ENCODE assay signal across 30 cellular contexts in the genomic region with DNA sequence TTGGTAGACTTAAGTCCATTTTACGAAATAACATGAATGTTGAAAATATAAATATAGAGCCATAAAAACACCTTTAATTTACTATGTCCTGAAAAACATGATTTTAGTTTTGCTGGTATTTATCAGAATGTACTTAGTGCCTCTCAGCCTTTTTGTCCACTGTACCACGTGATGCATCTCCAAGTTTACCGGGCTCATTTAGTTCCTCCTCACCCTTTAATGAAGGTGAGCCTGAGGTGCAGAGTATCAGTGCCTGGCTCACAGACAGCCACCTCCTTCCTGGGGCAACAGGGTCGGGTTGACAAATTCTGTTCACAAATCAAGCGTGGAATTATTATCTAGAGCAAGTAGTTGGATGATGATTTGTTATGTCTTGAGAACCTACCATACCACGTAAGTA.
"Had no signal": no experiment of that assay in that cellular context is flagged by ENCODE, and none has a peak within 500 bp of the region (broad histone marks: within the 10 kb centered on the region; RNA-seq: fewer than 3 reads in every experiment).

No MANE protein-coding gene starts in this region.

- DNase-seq: naive thymus-derived CD4-positive, alpha-beta T cell; natural killer cell; nucleus accumbens; ovary; psoas muscle; right cardiac atrium; spleen; stimulated activated CD4-positive, alpha-beta T cell treated with anti-CD3 and anti-CD28 coated beads, Interleukin-12 subunit alpha, Interleukin-12 subunit beta, amount 100 ng/mL, for 4 hours; stimulated activated CD4-positive, alpha-beta T cell treated with anti-CD3 and anti-CD28 coated beads, Interleukin-1b, Interleukin-23, amount 100 ng/mL, for 48 hours; stimulated activated CD4-positive, alpha-beta T cell treated with anti-CD3 and anti-CD28 coated beads, Interleukin-4, amount 100 ng/mL, for 1 hour; stimulated activated CD4-positive, alpha-beta T cell treated with anti-CD3 and anti-CD28 coated beads, Interleukin-4, amount 100 ng/mL, for 4 hours; stimulated activated CD8-positive, alpha-beta memory T cell treated with anti-CD3 and anti-CD28 coated beads, Interleukin-4, amount 100 ng/mL, for 48 hours; stimulated activated naive CD4-positive, alpha-beta T cell; stimulated activated naive CD8-positive, alpha-beta T cell treated with anti-CD3 and anti-CD28 coated beads, Interleukin-15, amount 100 ng/mL, for 72 hours; stimulated activated naive CD8-positive, alpha-beta T cell treated with anti-CD3 and anti-CD28 coated beads, Interleukin-15, Interleukin-2, amounts not matched to agents 100 U/mL and 50 U/mL, for 24 hours; substantia nigra; testis; tibial artery; transverse colon; upper lobe of right lung; uterus had no signal

- H3K27ac ChIP-seq: neutrophil, ovary, psoas muscle, skin epidermis, spleen, suprapubic skin, testis, tibial artery, transverse colon, upper lobe of right lung, uterus had no signal

- H3K4me3 Mint-ChIP-seq: naive thymus-derived CD4-positive, alpha-beta T cell; natural killer cell; nephron; neural crest cell; stimulated activated memory B cell treated with anti-CD40 and anti-IgM and Interleukin-4, amounts not matched to agents 10 μg/mL and 1 μg/mL and 100 μg/mL, for 72 hours; stimulated activated naive CD8-positive, alpha-beta T cell treated with anti-CD3 and anti-CD28 coated beads, Interleukin-15, amount 100 ng/mL, for 72 hours; type B pancreatic cell had no signal

- H3K4me2 ChIP-seq: smooth muscle cell had no signal

- H3K36me3 Mint-ChIP-seq: naive thymus-derived CD4-positive, alpha-beta T cell; natural killer cell; stimulated activated memory B cell treated with anti-CD40 and anti-IgM and Interleukin-4, amounts not matched to agents 10 μg/mL and 1 μg/mL and 100 μg/mL, for 72 hours; type B pancreatic cell had no signal

- H3K4me1 ChIP-seq: psoas muscle, spleen, suprapubic skin, testis, tibial artery, transverse colon, upper lobe of right lung, uterus had no signal

- H3K9me3 ChIP-seq: neutrophil, ovary, psoas muscle, suprapubic skin, testis, transverse colon, upper lobe of right lung, uterus had no signal

- H3K36me3 ChIP-seq: neutrophil, ovary, spleen, suprapubic skin, tibial artery, transverse colon, upper lobe of right lung, uterus had no signal

- H3K27me3 Mint-ChIP-seq: type B pancreatic cell had no signal

- H3K27ac Mint-ChIP-seq: naive thymus-derived CD4-positive, alpha-beta T cell; natural killer cell; stimulated activated memory B cell treated with anti-CD40 and anti-IgM and Interleukin-4, amounts not matched to agents 10 μg/mL and 1 μg/mL and 100 μg/mL, for 72 hours; type B pancreatic cell had no signal

- ATAC-seq: naive thymus-derived CD4-positive, alpha-beta T cell; natural killer cell; psoas muscle; right cardiac atrium; sciatic nerve; stimulated activated memory B cell treated with anti-CD40 and anti-IgM and Interleukin-4, amounts not matched to agents 10 μg/mL and 1 μg/mL and 100 μg/mL, for 72 hours; stimulated activated naive CD8-positive, alpha-beta T cell treated with anti-CD3 and anti-CD28 coated beads, Interleukin-15, amount 100 ng/mL, for 72 hours; stimulated activated naive CD8-positive, alpha-beta T cell treated with anti-CD3 and anti-CD28 coated beads, Interleukin-15, Interleukin-2, amounts not matched to agents 100 U/mL and 50 U/mL, for 24 hours; upper lobe of right lung had no signal

- H3K4me1 Mint-ChIP-seq: naive thymus-derived CD4-positive, alpha-beta T cell; natural killer cell; neural crest cell; stimulated activated memory B cell treated with anti-CD40 and anti-IgM and Interleukin-4, amounts not matched to agents 10 μg/mL and 1 μg/mL and 100 μg/mL, for 72 hours; stimulated activated naive CD8-positive, alpha-beta T cell treated with anti-CD3 and anti-CD28 coated beads, Interleukin-15, amount 100 ng/mL, for 72 hours had no signal

- H3K27me3 ChIP-seq: neutrophil, ovary, spleen, suprapubic skin, testis, tibial artery, transverse colon, upper lobe of right lung, uterus had no signal

- H3K4me3 ChIP-seq: ovary, psoas muscle, skin epidermis, smooth muscle cell, spleen, suprapubic skin, testis, tibial artery, transverse colon, upper lobe of right lung, uterus had no signal
